8 cellular contexts compared by ENCODE assay signal in the genomic region with DNA sequence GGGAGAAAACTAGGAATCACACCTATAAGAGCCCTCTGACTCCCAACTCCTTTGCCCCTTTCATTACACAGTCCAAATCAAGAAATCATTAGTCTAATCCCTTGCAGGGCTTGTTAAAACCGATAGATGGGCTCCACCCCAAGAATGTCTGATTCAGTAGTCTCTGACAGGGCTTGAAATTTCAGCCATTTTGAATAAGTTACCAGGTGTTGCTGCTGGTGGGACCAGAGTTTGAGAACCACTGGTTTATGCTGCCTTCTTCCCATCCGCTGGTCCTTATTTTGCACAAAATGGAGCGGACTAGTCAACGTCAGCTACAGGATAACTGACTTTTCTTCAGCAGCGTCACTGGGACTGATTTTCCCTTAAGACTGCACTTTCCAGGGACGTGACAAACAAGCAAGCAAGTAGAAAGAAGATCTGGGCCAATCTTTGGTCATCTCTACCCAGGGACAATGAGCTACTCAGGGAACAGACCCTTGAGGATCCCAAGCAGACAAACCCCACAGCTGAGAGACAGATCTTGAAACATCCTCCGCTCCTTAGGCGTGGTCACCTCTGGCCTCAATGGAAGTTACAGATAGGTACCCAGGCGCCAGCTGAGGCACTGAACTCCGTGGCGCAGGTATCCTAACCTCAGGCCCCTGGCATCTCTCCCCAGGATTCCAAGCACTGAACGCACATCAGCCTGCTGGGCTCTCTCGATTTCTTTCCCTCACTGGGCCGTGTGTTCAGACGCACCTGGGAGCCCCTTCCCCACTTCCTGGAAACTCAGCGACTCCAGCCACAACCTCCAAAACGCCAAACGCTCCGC. TPM values are rescaled to one million over a fixed set of nuclear protein-coding genes. Genes with fewer than 3 reads are reported as not detected.
DNase-seq lines count a peak whose midpoint lies in the region; ATAC-seq and TF ChIP-seq lines count a peak whose summit lies in the region.

No MANE protein-coding gene starts in this region.

- TF ChIP-seq EP300 in neural cell (conservative IDR thresholded peaks at IDR 0.05; ENCODE audit: poor library complexity, severe bottlenecking): no peak

- DNase-seq in MM.1S (no peak), epidermal melanocyte (ENCODE audit: insufficient read length, low spot score) (no peak), NCI-H2029 treated with DMSO at 0.1 percent for 48 hours (lab: John Stamatoyannopoulos, UW) (no peak), NCI-H2107 treated with DMSO at 0.1 percent for 48 hours (lab: John Stamatoyannopoulos, UW; ENCODE audit: unreplicated experiment) (no peak)
- DNase-seq in effector memory CD4-positive, alpha-beta T cell: no peak

- no peaks in the 10 kb centered on the region for H3K9me2 ChIP-seq in MM.1S (replicated peaks; ENCODE audit: insufficient read depth, low read length)
- H3K9me2 ChIP-seq in neural cell (ENCODE audit: insufficient read depth, low read length): no peaks in the 10 kb centered on the region

- H3K36me3 ChIP-seq in MM.1S (replicated peaks; ENCODE audit: insufficient read depth, low read length) (no peaks in the 10 kb centered on the region), neural cell (ENCODE audit: insufficient read depth, low read length) (no peaks in the 10 kb centered on the region)
- H3K36me3 ChIP-seq in effector memory CD4-positive, alpha-beta T cell (ENCODE audit: control insufficient read depth, insufficient read depth, low read length): no peaks in the 10 kb centered on the region

- ATAC-seq in GM21529 (IDR thresholded peaks at IDR 0.05; ENCODE audit: unreplicated experiment): no peak

- H2AFZ ChIP-seq in MM.1S (ENCODE audit: low read length): peak overlapping the region; percentile 92
- peak overlapping the region; percentile 88 for H2AFZ ChIP-seq in neural cell (ENCODE audit: low read depth, low read length)

- H3K27me3 ChIP-seq in MM.1S (replicated peaks; ENCODE audit: insufficient read depth, low read length) (no peaks in the 10 kb centered on the region), neural cell (ENCODE audit: insufficient read depth, low read depth, low read length) (no peaks in the 10 kb centered on the region)
- H3K27me3 ChIP-seq in effector memory CD4-positive, alpha-beta T cell (replicated peaks; ENCODE audit: control insufficient read depth, insufficient read depth, low read length, poor library complexity, severe bottlenecking): no peaks in the 10 kb centered on the region

- peak overlapping the region; percentile 86 for H3K4me3 ChIP-seq in MM.1S (ENCODE audit: low read length)
- peak overlapping the region; percentile 96 for H3K4me3 ChIP-seq in effector memory CD4-positive, alpha-beta T cell (ENCODE audit: insufficient read depth, low read depth, low read length, poor library complexity, severe bottlenecking)
- H3K4me3 ChIP-seq in neural cell (ENCODE audit: low read length): peak overlapping the region; percentile 91

- H3K27ac ChIP-seq in C4-2B (peak overlapping the region; percentile 95), MM.1S (ENCODE audit: low read length) (no peak overlapping the region), neural cell (ENCODE audit: low read length) (peak overlapping the region; percentile 95)
- H3K27ac ChIP-seq in effector memory CD4-positive, alpha-beta T cell (ENCODE audit: insufficient read depth, low read length, poor library complexity, severe bottlenecking): peak overlapping the region; percentile 96

- H3F3A ChIP-seq in MM.1S (ENCODE audit: insufficient read depth, low read length) (no peaks in the 10 kb centered on the region), neural cell (ENCODE audit: insufficient read depth, low read length, poor library complexity, severe bottlenecking) (no peaks in the 10 kb centered on the region)

- H4K20me1 ChIP-seq in MM.1S (ENCODE audit: insufficient read depth, low read length): no peaks in the 10 kb centered on the region
- no peaks in the 10 kb centered on the region for H4K20me1 ChIP-seq in neural cell (ENCODE audit: insufficient read depth)

- H3K4me2 ChIP-seq in MM.1S (ENCODE audit: low read depth, low read length): peak overlapping the region; percentile 69
- H3K4me2 ChIP-seq in neural cell (ENCODE audit: low read length): peak overlapping the region; percentile 95

- H3K9ac ChIP-seq in MM.1S (ENCODE audit: low read length): peak overlapping the region; percentile 92; the same call in 1 of the 2 replicates
- H3K9ac ChIP-seq in neural cell (ENCODE audit: low read length): peak overlapping the region; percentile 96

- no peak for TF ChIP-seq CTCF in C4-2B (conservative IDR thresholded peaks at IDR 0.05)
- TF ChIP-seq CTCF in MM.1S (IDR thresholded peaks at IDR 0.05; ENCODE audit: low read length): no peak
- no peak for TF ChIP-seq CTCF in neural cell (IDR thresholded peaks at IDR 0.05; ENCODE audit: poor library complexity, severe bottlenecking)

- no peak for TF ChIP-seq RAD21 in neural cell (conservative IDR thresholded peaks at IDR 0.05)

- no peaks in the 10 kb centered on the region for H3K9me3 ChIP-seq in MM.1S (replicated peaks; ENCODE audit: insufficient read depth, low read length)
- H3K9me3 ChIP-seq in effector memory CD4-positive, alpha-beta T cell (ENCODE audit: control insufficient read depth, low read length): no peaks in the 10 kb centered on the region
- H3K9me3 ChIP-seq in neural cell (ENCODE audit: low read length): no peaks in the 10 kb centered on the region

- H3K4me1 ChIP-seq in MM.1S (ENCODE audit: low read length): peaks cover 9% of the 10 kb centered on the region
- peaks cover 22% of the 10 kb centered on the region for H3K4me1 ChIP-seq in effector memory CD4-positive, alpha-beta T cell (ENCODE audit: control insufficient read depth, insufficient read depth, low read length, poor library complexity, severe bottlenecking)

- peaks cover 85% of the 10 kb centered on the region for H3K79me2 ChIP-seq in MM.1S (ENCODE audit: low read length)
- H3K79me2 ChIP-seq in neural cell (replicated peaks; ENCODE audit: insufficient read depth, low read length): peaks cover 77% of the 10 kb centered on the region

TF ChIP-seq in neural cell, 6 proteins besides CTCF, POLR2A, EP300 and RAD21:
- TF ChIP-seq TAF1 (IDR thresholded peaks at IDR 0.05; ENCODE audit: low read depth): no peak

RNA-seq across cellular contexts. Expression of a gene that starts 0.9 kb away (rescaled TPM):
- polyA plus RNA-seq in neural cell: 69.4 and 69.9 TPM in 2 replicates
- polyA minus RNA-seq in neural cell: 129 and 134 TPM in 2 replicates

RNA-seq across cellular contexts. Expression of a gene that starts 1.2 kb away (rescaled TPM):
- polyA plus RNA-seq in neural cell: 21.7 and 22.6 TPM in 2 replicates
- polyA minus RNA-seq in neural cell: 36.3 and 46.0 TPM in 2 replicates
